Comparison of ENCODE assay signal across 1 cellular context in genomic region chr17:27620721-27621120, GRCh38.
TF ChIP-seq lines count a peak whose summit lies in the region.

No MANE protein-coding gene starts in this region.

TF ChIP-seq in WTC11, 78 proteins besides CTCF, POLR2A, EP300 and RAD21 (continued from another document):
- no peak for TF ChIP-seq FOXP4 (CRISPR knock-in tag; IDR thresholded peaks at IDR 0.05)
- TF ChIP-seq JAZF1 (CRISPR knock-in tag; IDR thresholded peaks at IDR 0.05): no peak
- TF ChIP-seq NFE2L1 (CRISPR knock-in tag; IDR thresholded peaks at IDR 0.05): no peak
- TF ChIP-seq RELA (CRISPR knock-in tag; IDR thresholded peaks at IDR 0.05; ENCODE audit: borderline replicate concordance): no peak
